In the genomic region with DNA sequence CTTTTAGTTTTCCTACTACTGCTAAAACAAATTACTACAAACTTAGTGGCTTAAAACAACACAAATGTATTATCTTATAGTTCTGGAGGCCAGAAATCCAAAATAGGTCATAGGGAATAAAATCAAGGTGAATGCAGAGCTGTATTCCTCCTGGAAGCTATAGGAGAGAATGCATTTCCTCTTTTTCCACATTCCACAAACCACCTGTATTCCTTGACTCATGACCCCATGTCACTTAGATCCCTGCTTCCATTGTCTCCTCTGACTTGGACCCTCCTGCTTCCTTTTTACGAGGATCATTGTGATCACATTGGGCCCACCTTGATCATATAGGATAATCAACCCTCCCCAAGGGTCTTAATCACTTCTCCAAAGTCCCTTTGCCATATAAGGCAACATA, we compare ENCODE assay signal across 1 cellular context.
TF ChIP-seq lines count a peak whose summit lies in the region.

No MANE protein-coding gene starts in this region.

TF ChIP-seq in GM23338, 12 proteins besides CTCF, POLR2A, EP300 and RAD21 (continued from another document):
- TF ChIP-seq, protein P1, sequence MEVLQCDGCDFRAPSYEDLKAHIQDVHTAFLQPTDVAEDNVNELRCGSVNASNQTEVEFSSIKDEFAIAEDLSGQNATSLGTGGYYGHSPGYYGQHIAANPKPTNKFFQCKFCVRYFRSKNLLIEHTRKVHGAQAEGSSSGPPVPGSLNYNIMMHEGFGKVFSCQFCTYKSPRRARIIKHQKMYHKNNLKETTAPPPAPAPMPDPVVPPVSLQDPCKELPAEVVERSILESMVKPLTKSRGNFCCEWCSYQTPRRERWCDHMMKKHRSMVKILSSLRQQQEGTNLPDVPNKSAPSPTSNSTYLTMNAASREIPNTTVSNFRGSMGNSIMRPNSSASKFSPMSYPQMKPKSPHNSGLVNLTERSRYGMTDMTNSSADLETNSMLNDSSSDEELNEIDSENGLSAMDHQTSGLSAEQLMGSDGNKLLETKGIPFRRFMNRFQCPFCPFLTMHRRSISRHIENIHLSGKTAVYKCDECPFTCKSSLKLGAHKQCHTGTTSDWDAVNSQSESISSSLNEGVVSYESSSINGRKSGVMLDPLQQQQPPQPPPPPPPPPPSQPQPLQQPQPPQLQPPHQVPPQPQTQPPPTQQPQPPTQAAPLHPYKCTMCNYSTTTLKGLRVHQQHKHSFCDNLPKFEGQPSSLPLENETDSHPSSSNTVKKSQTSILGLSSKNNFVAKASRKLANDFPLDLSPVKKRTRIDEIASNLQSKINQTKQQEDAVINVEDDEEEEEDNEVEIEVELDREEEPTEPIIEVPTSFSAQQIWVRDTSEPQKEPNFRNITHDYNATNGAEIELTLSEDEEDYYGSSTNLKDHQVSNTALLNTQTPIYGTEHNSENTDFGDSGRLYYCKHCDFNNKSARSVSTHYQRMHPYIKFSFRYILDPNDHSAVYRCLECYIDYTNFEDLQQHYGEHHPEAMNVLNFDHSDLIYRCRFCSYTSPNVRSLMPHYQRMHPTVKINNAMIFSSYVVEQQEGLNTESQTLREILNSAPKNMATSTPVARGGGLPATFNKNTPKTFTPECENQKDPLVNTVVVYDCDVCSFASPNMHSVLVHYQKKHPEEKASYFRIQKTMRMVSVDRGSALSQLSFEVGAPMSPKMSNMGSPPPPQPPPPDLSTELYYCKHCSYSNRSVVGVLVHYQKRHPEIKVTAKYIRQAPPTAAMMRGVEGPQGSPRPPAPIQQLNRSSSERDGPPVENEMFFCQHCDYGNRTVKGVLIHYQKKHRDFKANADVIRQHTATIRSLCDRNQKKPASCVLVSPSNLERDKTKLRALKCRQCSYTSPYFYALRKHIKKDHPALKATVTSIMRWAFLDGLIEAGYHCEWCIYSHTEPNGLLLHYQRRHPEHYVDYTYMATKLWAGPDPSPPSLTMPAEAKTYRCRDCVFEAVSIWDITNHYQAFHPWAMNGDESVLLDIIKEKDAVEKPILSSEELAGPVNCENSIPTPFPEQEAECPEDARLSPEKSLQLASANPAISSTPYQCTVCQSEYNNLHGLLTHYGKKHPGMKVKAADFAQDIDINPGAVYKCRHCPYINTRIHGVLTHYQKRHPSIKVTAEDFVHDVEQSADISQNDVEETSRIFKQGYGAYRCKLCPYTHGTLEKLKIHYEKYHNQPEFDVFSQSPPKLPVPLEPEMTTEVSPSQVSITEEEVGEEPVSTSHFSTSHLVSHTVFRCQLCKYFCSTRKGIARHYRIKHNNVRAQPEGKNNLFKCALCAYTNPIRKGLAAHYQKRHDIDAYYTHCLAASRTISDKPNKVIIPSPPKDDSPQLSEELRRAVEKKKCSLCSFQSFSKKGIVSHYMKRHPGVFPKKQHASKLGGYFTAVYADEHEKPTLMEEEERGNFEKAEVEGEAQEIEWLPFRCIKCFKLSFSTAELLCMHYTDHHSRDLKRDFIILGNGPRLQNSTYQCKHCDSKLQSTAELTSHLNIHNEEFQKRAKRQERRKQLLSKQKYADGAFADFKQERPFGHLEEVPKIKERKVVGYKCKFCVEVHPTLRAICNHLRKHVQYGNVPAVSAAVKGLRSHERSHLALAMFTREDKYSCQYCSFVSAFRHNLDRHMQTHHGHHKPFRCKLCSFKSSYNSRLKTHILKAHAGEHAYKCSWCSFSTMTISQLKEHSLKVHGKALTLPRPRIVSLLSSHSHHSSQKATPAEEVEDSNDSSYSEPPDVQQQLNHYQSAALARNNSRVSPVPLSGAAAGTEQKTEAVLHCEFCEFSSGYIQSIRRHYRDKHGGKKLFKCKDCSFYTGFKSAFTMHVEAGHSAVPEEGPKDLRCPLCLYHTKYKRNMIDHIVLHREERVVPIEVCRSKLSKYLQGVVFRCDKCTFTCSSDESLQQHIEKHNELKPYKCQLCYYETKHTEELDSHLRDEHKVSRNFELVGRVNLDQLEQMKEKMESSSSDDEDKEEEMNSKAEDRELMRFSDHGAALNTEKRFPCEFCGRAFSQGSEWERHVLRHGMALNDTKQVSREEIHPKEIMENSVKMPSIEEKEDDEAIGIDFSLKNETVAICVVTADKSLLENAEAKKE (CRISPR knock-in tag; IDR thresholded peaks at IDR 0.05), result no peak
- TF ChIP-seq, protein P2, sequence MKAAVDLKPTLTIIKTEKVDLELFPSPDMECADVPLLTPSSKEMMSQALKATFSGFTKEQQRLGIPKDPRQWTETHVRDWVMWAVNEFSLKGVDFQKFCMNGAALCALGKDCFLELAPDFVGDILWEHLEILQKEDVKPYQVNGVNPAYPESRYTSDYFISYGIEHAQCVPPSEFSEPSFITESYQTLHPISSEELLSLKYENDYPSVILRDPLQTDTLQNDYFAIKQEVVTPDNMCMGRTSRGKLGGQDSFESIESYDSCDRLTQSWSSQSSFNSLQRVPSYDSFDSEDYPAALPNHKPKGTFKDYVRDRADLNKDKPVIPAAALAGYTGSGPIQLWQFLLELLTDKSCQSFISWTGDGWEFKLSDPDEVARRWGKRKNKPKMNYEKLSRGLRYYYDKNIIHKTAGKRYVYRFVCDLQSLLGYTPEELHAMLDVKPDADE (IDR thresholded peaks at IDR 0.05), result no peak
- TF ChIP-seq, protein P3, sequence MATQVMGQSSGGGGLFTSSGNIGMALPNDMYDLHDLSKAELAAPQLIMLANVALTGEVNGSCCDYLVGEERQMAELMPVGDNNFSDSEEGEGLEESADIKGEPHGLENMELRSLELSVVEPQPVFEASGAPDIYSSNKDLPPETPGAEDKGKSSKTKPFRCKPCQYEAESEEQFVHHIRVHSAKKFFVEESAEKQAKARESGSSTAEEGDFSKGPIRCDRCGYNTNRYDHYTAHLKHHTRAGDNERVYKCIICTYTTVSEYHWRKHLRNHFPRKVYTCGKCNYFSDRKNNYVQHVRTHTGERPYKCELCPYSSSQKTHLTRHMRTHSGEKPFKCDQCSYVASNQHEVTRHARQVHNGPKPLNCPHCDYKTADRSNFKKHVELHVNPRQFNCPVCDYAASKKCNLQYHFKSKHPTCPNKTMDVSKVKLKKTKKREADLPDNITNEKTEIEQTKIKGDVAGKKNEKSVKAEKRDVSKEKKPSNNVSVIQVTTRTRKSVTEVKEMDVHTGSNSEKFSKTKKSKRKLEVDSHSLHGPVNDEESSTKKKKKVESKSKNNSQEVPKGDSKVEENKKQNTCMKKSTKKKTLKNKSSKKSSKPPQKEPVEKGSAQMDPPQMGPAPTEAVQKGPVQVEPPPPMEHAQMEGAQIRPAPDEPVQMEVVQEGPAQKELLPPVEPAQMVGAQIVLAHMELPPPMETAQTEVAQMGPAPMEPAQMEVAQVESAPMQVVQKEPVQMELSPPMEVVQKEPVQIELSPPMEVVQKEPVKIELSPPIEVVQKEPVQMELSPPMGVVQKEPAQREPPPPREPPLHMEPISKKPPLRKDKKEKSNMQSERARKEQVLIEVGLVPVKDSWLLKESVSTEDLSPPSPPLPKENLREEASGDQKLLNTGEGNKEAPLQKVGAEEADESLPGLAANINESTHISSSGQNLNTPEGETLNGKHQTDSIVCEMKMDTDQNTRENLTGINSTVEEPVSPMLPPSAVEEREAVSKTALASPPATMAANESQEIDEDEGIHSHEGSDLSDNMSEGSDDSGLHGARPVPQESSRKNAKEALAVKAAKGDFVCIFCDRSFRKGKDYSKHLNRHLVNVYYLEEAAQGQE (IDR thresholded peaks at IDR 0.05; ENCODE audit: unreplicated experiment), result no peak
